In the genomic region with DNA sequence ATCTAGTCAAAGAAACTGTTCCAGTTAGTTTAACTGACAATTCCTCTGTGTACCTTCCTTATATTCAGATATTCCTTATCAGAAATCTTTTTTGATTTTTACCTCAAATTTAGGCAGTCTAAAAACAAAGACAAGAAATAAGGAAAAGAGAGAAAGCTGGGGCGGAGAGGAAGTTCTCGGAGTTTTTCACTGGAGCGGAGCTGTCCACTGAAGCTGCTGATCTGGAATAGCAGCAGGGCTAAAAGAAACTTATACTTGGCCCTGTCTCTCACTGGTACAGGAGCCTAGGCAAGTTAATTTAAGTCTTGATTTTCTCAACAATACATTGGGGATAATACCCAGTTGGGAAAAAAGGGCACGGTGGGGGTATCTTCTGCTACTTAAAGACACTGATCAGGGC, we compare ENCODE assay signal across 1 cellular context.
TF ChIP-seq lines count a peak whose summit lies in the region.

No MANE protein-coding gene starts in this region.

TF ChIP-seq in HCT116, 20 proteins besides CTCF, POLR2A, EP300 and RAD21 (continued from another document):
- TF ChIP-seq EZH2phosphoT487 (IDR thresholded peaks at IDR 0.05; ENCODE audit: borderline replicate concordance) (no peak), CBX3 (IDR thresholded peaks at IDR 0.05; ENCODE audit: low read depth) (no peak)
- TF ChIP-seq, protein P1, sequence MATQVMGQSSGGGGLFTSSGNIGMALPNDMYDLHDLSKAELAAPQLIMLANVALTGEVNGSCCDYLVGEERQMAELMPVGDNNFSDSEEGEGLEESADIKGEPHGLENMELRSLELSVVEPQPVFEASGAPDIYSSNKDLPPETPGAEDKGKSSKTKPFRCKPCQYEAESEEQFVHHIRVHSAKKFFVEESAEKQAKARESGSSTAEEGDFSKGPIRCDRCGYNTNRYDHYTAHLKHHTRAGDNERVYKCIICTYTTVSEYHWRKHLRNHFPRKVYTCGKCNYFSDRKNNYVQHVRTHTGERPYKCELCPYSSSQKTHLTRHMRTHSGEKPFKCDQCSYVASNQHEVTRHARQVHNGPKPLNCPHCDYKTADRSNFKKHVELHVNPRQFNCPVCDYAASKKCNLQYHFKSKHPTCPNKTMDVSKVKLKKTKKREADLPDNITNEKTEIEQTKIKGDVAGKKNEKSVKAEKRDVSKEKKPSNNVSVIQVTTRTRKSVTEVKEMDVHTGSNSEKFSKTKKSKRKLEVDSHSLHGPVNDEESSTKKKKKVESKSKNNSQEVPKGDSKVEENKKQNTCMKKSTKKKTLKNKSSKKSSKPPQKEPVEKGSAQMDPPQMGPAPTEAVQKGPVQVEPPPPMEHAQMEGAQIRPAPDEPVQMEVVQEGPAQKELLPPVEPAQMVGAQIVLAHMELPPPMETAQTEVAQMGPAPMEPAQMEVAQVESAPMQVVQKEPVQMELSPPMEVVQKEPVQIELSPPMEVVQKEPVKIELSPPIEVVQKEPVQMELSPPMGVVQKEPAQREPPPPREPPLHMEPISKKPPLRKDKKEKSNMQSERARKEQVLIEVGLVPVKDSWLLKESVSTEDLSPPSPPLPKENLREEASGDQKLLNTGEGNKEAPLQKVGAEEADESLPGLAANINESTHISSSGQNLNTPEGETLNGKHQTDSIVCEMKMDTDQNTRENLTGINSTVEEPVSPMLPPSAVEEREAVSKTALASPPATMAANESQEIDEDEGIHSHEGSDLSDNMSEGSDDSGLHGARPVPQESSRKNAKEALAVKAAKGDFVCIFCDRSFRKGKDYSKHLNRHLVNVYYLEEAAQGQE (IDR thresholded peaks at IDR 0.05; ENCODE audit: low read depth), result peak; percentile 18; the same call in 1 of the 2 replicates
